In genomic region chr11:27001143-27001725, GRCh38 we compare ENCODE assay signal across 8 cellular contexts. TPM values are rescaled to one million over a fixed set of nuclear protein-coding genes. Genes with fewer than 3 reads are reported as not detected.
"Had no signal": no experiment of that assay in that cellular context is flagged by ENCODE, and none has a peak within 500 bp of the region (broad histone marks: within the 10 kb centered on the region; RNA-seq: fewer than 3 reads in every experiment).

No MANE protein-coding gene starts in this region.

RNA-seq across cellular contexts. Expression of gene FIBIN, which starts 7.3 kb away (rescaled TPM):
- total RNA-seq: activated CD4-positive, alpha-beta memory T cell treated with anti-CD3 and anti-CD28 coated beads for 36 hours; activated CD4-positive, alpha-beta T cell treated with anti-CD3 and anti-CD28 coated beads, Interleukin-2, amount 10 ng/mL, durations not matched to agents 7 days and 5 days; activated naive CD4-positive, alpha-beta T cell treated with anti-CD3 and anti-CD28 coated beads, Interleukin-2, amount 50 U/mL, for 72 hours; activated T-cell treated with anti-CD3 and anti-CD28 coated beads, Interleukin-2, amount 50 U/mL, for 4 hours; K562; RPMI7951; T-helper 2 cell treated with Interferon-gamma antibody and Interleukin-4, amounts not matched to agents 100 ng/mL and 5 ng/mL, for 36 hours had no signal
- polyA plus RNA-seq: K562 had no signal

RNA-seq across cellular contexts. Expression of gene BBOX1, which starts 39.4 kb away (rescaled TPM):
- total RNA-seq: activated CD4-positive, alpha-beta memory T cell treated with anti-CD3 and anti-CD28 coated beads for 36 hours; activated CD4-positive, alpha-beta T cell treated with anti-CD3 and anti-CD28 coated beads, Interleukin-2, amount 10 ng/mL, durations not matched to agents 7 days and 5 days; activated naive CD4-positive, alpha-beta T cell treated with anti-CD3 and anti-CD28 coated beads, Interleukin-2, amount 50 U/mL, for 72 hours; activated T-cell treated with anti-CD3 and anti-CD28 coated beads, Interleukin-2, amount 50 U/mL, for 4 hours; K562; Right ventricle myocardium inferior; T-helper 2 cell treated with Interferon-gamma antibody and Interleukin-4, amounts not matched to agents 100 ng/mL and 5 ng/mL, for 36 hours had no signal
- polyA plus RNA-seq: K562 had no signal
